ENCODE assay signal across 14 cellular contexts in the genomic region with DNA sequence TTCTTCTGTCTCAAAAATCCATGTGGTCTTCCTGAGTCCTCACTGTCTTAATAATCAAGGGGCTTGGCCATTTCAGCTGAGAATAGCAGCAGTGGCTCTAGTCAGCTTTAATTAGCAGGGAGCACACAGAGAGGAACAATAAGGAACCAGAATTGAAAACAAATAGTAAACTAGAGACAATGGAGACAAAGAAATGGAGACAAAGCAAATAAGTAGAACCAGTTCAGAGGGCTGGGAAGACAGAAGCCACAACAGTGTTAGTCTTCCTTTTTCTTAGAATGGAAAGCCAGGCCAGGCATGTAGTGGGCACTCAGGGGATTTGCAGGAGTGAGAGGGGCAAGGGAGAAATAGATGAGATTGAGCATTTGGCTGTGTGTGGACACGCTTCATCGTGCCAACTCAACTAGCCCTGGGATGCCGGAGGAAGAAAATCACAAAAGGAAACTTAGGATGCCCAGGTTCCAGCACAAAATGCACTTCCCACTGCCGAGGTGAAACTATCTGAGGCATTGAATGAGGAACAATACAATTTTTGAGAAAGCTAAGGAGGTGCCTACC.
A peak's percentile ranks its signal among the peaks of the same experiment; 100 is the strongest.
DNase-seq lines count a peak whose midpoint lies in the region; ATAC-seq and TF ChIP-seq lines count a peak whose summit lies in the region.
"Had no signal": no experiment of that assay in that cellular context is flagged by ENCODE, and none has a peak within 500 bp of the region (broad histone marks: within the 10 kb centered on the region; RNA-seq: fewer than 3 reads in every experiment).

No MANE protein-coding gene starts in this region.

- H3K4me1 ChIP-seq in SJCRH30 (peaks cover 43% of the 10 kb centered on the region), iPS-18a (ENCODE audit: control insufficient read depth, low read depth, low read length) (peaks cover 42% of the 10 kb centered on the region)
- H3K4me1 ChIP-seq: upper lobe of right lung had no signal

- DNase-seq in COR-L47 (lab: John Stamatoyannopoulos, UW) (peak; percentile 93), SJCRH30 (no peak), NCI-H1436 treated with DMSO at 0.1 percent for 48 hours (lab: John Stamatoyannopoulos, UW) (no peak), sciatic nerve (ENCODE audit: low spot score) (no peak)
- DNase-seq in effector CD4-positive, alpha-beta T cell = no peak
- DNase-seq: activated naive CD4-positive, alpha-beta T cell treated with anti-CD3 and anti-CD28 coated beads for 36 hours; GOT3; naive B cell; SK-N-SH; stimulated activated CD4-positive, alpha-beta T cell treated with anti-CD3 and anti-CD28 coated beads, Interleukin-1b, Interleukin-23, amount 100 ng/mL, for 48 hours; upper lobe of right lung had no signal

- H3K9ac ChIP-seq in iPS-18a (ENCODE audit: low read length) = no peak overlapping the region
- H3K9ac ChIP-seq: SK-N-SH had no signal

- H3K27me3 ChIP-seq in SJCRH30 (no peaks in the 10 kb centered on the region), iPS-18a (ENCODE audit: control insufficient read depth, insufficient read depth, low read length) (no peaks in the 10 kb centered on the region)
- H3K27me3 ChIP-seq: upper lobe of right lung had no signal

- ATAC-seq in sciatic nerve (no peak), HG03097 (IDR thresholded peaks at IDR 0.05; ENCODE audit: low FRiP score, unreplicated experiment) (no peak)

- no peak for TF ChIP-seq RAD21 in Ishikawa (IDR thresholded peaks at IDR 0.05; ENCODE audit: low read depth)

- H3K9me3 ChIP-seq in SJCRH30 (replicated peaks) (no peaks in the 10 kb centered on the region), iPS-18a (ENCODE audit: control insufficient read depth, low read depth, low read length) (no peaks in the 10 kb centered on the region)
- H3K9me3 ChIP-seq: SK-N-SH, upper lobe of right lung had no signal

- H3K27ac ChIP-seq in SJCRH30 (peak overlapping the region; percentile 46), iPS-18a (ENCODE audit: low read length) (no peak overlapping the region)
- H3K27ac ChIP-seq: upper lobe of right lung had no signal

- H3K4me3 ChIP-seq in SJCRH30 = no peak overlapping the region
- H3K4me3 ChIP-seq in iPS-18a (ENCODE audit: low read length) = peak overlapping the region; percentile 31
- H3K4me3 ChIP-seq: upper lobe of right lung had no signal

- no peak for TF ChIP-seq EP300 in Ishikawa (IDR thresholded peaks at IDR 0.05; ENCODE audit: borderline replicate concordance)

- H3K36me3 ChIP-seq in SJCRH30 (no peaks in the 10 kb centered on the region), iPS-18a (ENCODE audit: control insufficient read depth, low read depth, low read length) (no peaks in the 10 kb centered on the region)
- H3K36me3 ChIP-seq: upper lobe of right lung had no signal

- intact Hi-C loops in sciatic nerve (cut with DNase I) = no loop called here

TF ChIP-seq in Ishikawa, 13 proteins besides CTCF, POLR2A, EP300 and RAD21:
- 0 out of 2 replicates have a peak, but pooled peaks have one; percentile 9 for TF ChIP-seq NFIC (IDR thresholded peaks at IDR 0.05)
- TF ChIP-seq, protein P1, sequence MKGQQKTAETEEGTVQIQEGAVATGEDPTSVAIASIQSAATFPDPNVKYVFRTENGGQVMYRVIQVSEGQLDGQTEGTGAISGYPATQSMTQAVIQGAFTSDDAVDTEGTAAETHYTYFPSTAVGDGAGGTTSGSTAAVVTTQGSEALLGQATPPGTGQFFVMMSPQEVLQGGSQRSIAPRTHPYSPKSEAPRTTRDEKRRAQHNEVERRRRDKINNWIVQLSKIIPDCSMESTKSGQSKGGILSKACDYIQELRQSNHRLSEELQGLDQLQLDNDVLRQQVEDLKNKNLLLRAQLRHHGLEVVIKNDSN (IDR thresholded peaks at IDR 0.05) = no peak
